In genomic region chrX:19904778-19905367, GRCh38 we compare ENCODE assay signal across 8 cellular contexts. TPM values are rescaled to one million over a fixed set of nuclear protein-coding genes. Genes with fewer than 3 reads are reported as not detected.
DNase-seq lines count a peak whose midpoint lies in the region; ATAC-seq, FAIRE-seq and TF ChIP-seq lines count a peak whose summit lies in the region.

No MANE protein-coding gene starts in this region.

- ATAC-seq in GM18511 (IDR thresholded peaks at IDR 0.05; ENCODE audit: unreplicated experiment) (peak; percentile 87), HG03378 (IDR thresholded peaks at IDR 0.05; ENCODE audit: unreplicated experiment) (peak; percentile 82), K562 (peak; percentile 81)

- peak; percentile 63 to 76 for TF ChIP-seq RAD21 in K562 (CRISPR knock-in tag; conservative IDR thresholded peaks at IDR 0.05 in 1 of 2, IDR thresholded peaks at IDR 0.05 in 1 of 2)

- DNase-seq in COLO668 (lab: John Stamatoyannopoulos, UW; ENCODE audit: unreplicated experiment): peak; percentile 12
- DNase-seq in NCI-H748 (lab: John Stamatoyannopoulos, UW; ENCODE audit: unreplicated experiment): peak; percentile 81
- peak; percentile 15 to 47 (median 33) for DNase-seq in K562 (ENCODE audit: extremely low read depth in 1 of 4, low spot score in 3 of 4)
- DNase-seq in inferior parietal cortex (ENCODE audit: extremely low spot score): peak; percentile 45
- no peak for DNase-seq in tibial nerve (ENCODE audit: low spot score in 2 of 2)
- DNase-seq in GOT3 (lab: John Stamatoyannopoulos, UW): no peak

- H3K36me3 ChIP-seq in K562 (ENCODE audit: control insufficient read depth, insufficient read depth, low read length): no peaks in the 10 kb centered on the region
- no peaks in the 10 kb centered on the region for H3K36me3 ChIP-seq in tibial nerve

- no peaks in the 10 kb centered on the region for H3K79me2 ChIP-seq in K562 (ENCODE audit: control insufficient read depth, insufficient read depth, low read length)

- intact Hi-C loops in K562 (cut with micrococcal nuclease): loop anchor here (1.0 to 2.0 kb wide), 3 partner anchors 86 to 538 kb away; partner anchors contain the start of gene BCLAF3

- H3K4me1 ChIP-seq in K562 (replicated peaks in 1 of 2; ENCODE audit: control insufficient read depth in 2 of 2, insufficient read depth in 2 of 2, low read length in 2 of 2) (no peaks in the 10 kb centered on the region; a peak in 1 of 5 replicates), tibial nerve (no peaks in the 10 kb centered on the region)

- 2% methylated on average over 5 of the region's 5 CpGs for WGBS in K562 (ENCODE audit: insufficient coverage, low coverage, missing lambda C conversion rate)
- 13 to 20% methylated on average over 5 of the region's 5 CpGs for WGBS in tibial nerve, 2 donors

- no TSS peak for BruUV-seq in K562 (replicated peaks; lab: Mats Ljungman, UMichigan)

- peak; percentile 52 for FAIRE-seq in K562 (lab: Jason Lieb, UNC)

- H3K9me3 ChIP-seq in K562 (replicated peaks; ENCODE audit: control insufficient read depth, insufficient read depth, low read depth, low read length) (no peaks in the 10 kb centered on the region), tibial nerve (no peaks in the 10 kb centered on the region)

- no peaks in the 10 kb centered on the region for H4K20me1 ChIP-seq in K562 (replicated peaks; ENCODE audit: control insufficient read depth, insufficient read depth, low read length)

- no peaks in the 10 kb centered on the region for H3K9me1 ChIP-seq in K562 (ENCODE audit: control insufficient read depth, insufficient read depth, low read length)

- H3K9ac ChIP-seq in K562 (ENCODE audit: insufficient read depth in 1 of 2, low read depth in 2 of 2, low read length in 2 of 2): no peak overlapping the region

- POLR2A ChIA-PET in K562 (lab: Yijun Ruan, JAX): interaction anchor here (0.6 kb wide), 1 partner anchor 14 kb away, joined by 3 read pairs; no protein-coding TSS in a partner anchor

- CTCF ChIA-PET in K562 (lab: Yijun Ruan, JAX; ENCODE audit: low intra/inter-chr PET ratio): interaction anchor here (0.6 to 1.2 kb wide), 2 partner anchors 538 to 568 kb away, joined by 3 to 4 read pairs; no protein-coding TSS in a partner anchor

- TF ChIP-seq EP300 in K562 (IDR thresholded peaks at IDR 0.05; ENCODE audit: low read length) (no peak), tibial nerve (IDR thresholded peaks at IDR 0.05) (no peak)

- H3K27me3 ChIP-seq in K562 (ENCODE audit: control insufficient read depth in 2 of 2, insufficient read depth in 2 of 2, low read length in 2 of 2) (no peaks in the 10 kb centered on the region), tibial nerve (no peaks in the 10 kb centered on the region)

- H3K27ac ChIP-seq in K562 (ENCODE audit: extremely low read depth, low read depth, low read length) (no peak overlapping the region), tibial nerve (no peak overlapping the region)

- in situ Hi-C loops in K562 (cut with MboI): loop anchor here (10.0 kb wide), 1 partner anchor 160 kb away; no protein-coding TSS in a partner anchor

- H2AFZ ChIP-seq in K562 (ENCODE audit: low read depth, low read length): no peak overlapping the region

- TF ChIP-seq CTCF in K562 (IDR thresholded peaks at IDR 0.05 in 2 of 3, conservative IDR thresholded peaks at IDR 0.05 in 1 of 3; ENCODE audit: insufficient read depth in 2 of 3, low read depth in 1 of 3, low read length in 3 of 3) (peak; percentile 66 to 78 (median 68)), tibial nerve (IDR thresholded peaks at IDR 0.05) (peak in 4 of 5 experiments; percentile 39 to 57 (median 48))

- no peak overlapping the region for H3K4me2 ChIP-seq in K562 (ENCODE audit: insufficient read depth, low read length)

- TF ChIP-seq POLR2A in K562 (conservative IDR thresholded peaks at IDR 0.05): no peak
- TF ChIP-seq POLR2A in tibial nerve (IDR thresholded peaks at IDR 0.05): no peak

- H3K4me3 ChIP-seq in K562: no peak overlapping the region
- H3K4me3 ChIP-seq in tibial nerve: no peak overlapping the region

TF ChIP-seq in K562, 482 proteins besides CTCF, POLR2A, EP300 and RAD21 (continues in another document):
- TF ChIP-seq CEBPG (CRISPR knock-in tag; IDR thresholded peaks at IDR 0.05) (no peak), CEBPG (tag; conservative IDR thresholded peaks at IDR 0.05 in 1 of 2, IDR thresholded peaks at IDR 0.05 in 1 of 2) (peak; percentile 32 to 47; a peak in 3 of 4 replicates), ZNF316 (IDR thresholded peaks at IDR 0.05) (0 out of 2 replicates have a peak, but pooled peaks have one; percentile 16), E2F3 (CRISPR knock-in tag; IDR thresholded peaks at IDR 0.05) (no peak), ZNF586 (CRISPR knock-in tag; conservative IDR thresholded peaks at IDR 0.05) (no peak), TRIM24 (IDR thresholded peaks at IDR 0.05) (no peak), MAFG (tag; conservative IDR thresholded peaks at IDR 0.05) (no peak), SRSF3 (IDR thresholded peaks at IDR 0.05; ENCODE audit: insufficient read depth, low read length) (no peak), RHOXF2B (CRISPR knock-in tag; conservative IDR thresholded peaks at IDR 0.05) (no peak), C11orf30 (IDR thresholded peaks at IDR 0.05; ENCODE audit: low read depth) (peak; percentile 22; the same call in 1 of the 2 replicates), GMEB1 (CRISPR knock-in tag; IDR thresholded peaks at IDR 0.05) (no peak), NR4A1 (CRISPR knock-in tag; IDR thresholded peaks at IDR 0.05) (no peak), NR4A1 (tag; IDR thresholded peaks at IDR 0.05) (no peak), ZKSCAN3 (CRISPR knock-in tag; IDR thresholded peaks at IDR 0.05) (no peak), CCAR2 (IDR thresholded peaks at IDR 0.05; ENCODE audit: low read depth, low read length) (no peak), SMC3 (conservative IDR thresholded peaks at IDR 0.05; ENCODE audit: insufficient read depth, low read depth, low read length) (peak; percentile 40), MCM2 (IDR thresholded peaks at IDR 0.05; ENCODE audit: low read depth) (no peak), ZNF780A (CRISPR knock-in tag; IDR thresholded peaks at IDR 0.05) (no peak), MECOM (CRISPR knock-in tag; IDR thresholded peaks at IDR 0.05) (no peak), MCM5 (IDR thresholded peaks at IDR 0.05; ENCODE audit: low read depth) (no peak), ZNF644 (tag; IDR thresholded peaks at IDR 0.05; ENCODE audit: low read depth) (no peak), ATF1 (CRISPR knock-in tag; IDR thresholded peaks at IDR 0.05) (no peak), ATF1 (tag; IDR thresholded peaks at IDR 0.05) (no peak), CTCFL (IDR thresholded peaks at IDR 0.05; ENCODE audit: borderline replicate concordance, insufficient read depth, low read depth, low read length, poor library complexity, severe bottlenecking) (no peak)

RNA-seq across cellular contexts. Expression of gene SH3KBP1, which starts 17.5 kb away (rescaled TPM):
- total RNA-seq in K562 (2011; cell fraction: chromatin; rRNA removed; ENCODE audit: low replicate concordance): 0.79 and 3.5 TPM in 2 replicates
- total RNA-seq in K562 (2011; cell fraction: nucleolus; rRNA removed): 0.17 and 1.4 TPM in 2 replicates
- total RNA-seq in K562 (2011; cell fraction: nucleoplasm; rRNA removed): 0.61 and 1.6 TPM in 2 replicates
- total RNA-seq in K562 (2014; rRNA removed): 0.65 and 1.5 TPM in 2 replicates
- 0.80 and 1.2 TPM in 2 replicates for total RNA-seq in K562 (2014; rRNA removed; fragmentation: Illumina TruSeq; extraction: Trizol)
- total RNA-seq in K562 (2015; rRNA removed; fragmentation: Illumina TruSeq; extraction: Trizol): 1.4 and 1.6 TPM in 2 replicates
- 1.1 and 1.5 TPM in 2 replicates for total RNA-seq in K562 (2021)
- 0.54 and 0.75 TPM in 2 replicates for polyA plus RNA-seq in K562 (2011; rRNA removed)
- polyA plus RNA-seq in K562 (2011; cell fraction: cytosol; rRNA removed): 0.19 and 0.31 TPM in 2 replicates
- polyA plus RNA-seq in K562 (2011; cell fraction: nucleus; rRNA removed): 0.49 and 0.54 TPM in 2 replicates
- polyA plus RNA-seq in K562 (2012): 1.8 and 4.0 TPM in 2 replicates
- polyA plus RNA-seq in K562 (2014; fragmentation: Illumina TruSeq; extraction: Trizol): 1.0 and 1.5 TPM in 2 replicates
- under 1 TPM; 0.10 to 0.14 TPM for polyA plus RNA-seq in K562 (2014; fragmentation: Nextera tagmentation; extraction: Ambion mirVana)
- 0.91 and 1.4 TPM in 2 replicates for polyA plus RNA-seq in K562 (2014; rRNA removed)
- polyA minus RNA-seq in K562 (2011; rRNA and poly(A)+ RNA removed): 1.9 TPM in 2 replicates
- polyA minus RNA-seq in K562 (2011; cell fraction: cytosol; rRNA and poly(A)+ RNA removed): 1.4 and 1.9 TPM in 2 replicates
- 0.13 and 0.67 TPM in 2 replicates for polyA minus RNA-seq in K562 (2011; cell fraction: nucleus; rRNA and poly(A)+ RNA removed)
- 10 to 100 TPM; 17.3 to 24.5 (median 20.9) TPM for total RNA-seq in tibial nerve

Comparison
In these comparisons a context has a peak if more than half of its experiments do, and no peak if none do; other contexts are left out.
1. DNase-seq: peak in COLO668 (single experiment), NCI-H748 (single experiment), K562 (4 of 4) and inferior parietal cortex (single experiment); none in tibial nerve (0 of 2) and GOT3 (single experiment).
2. RNA of gene SH3KBP1, which starts 17.5 kb away (total RNA-seq): 17.3 to 24.5 TPM in tibial nerve; 0.17 to 3.5 TPM in K562; every median in the first group is over 4 times any median in the second.
3. Peak in every context shown above with its lines, with median percentiles within 50 percentile points of each other: ATAC-seq.